8 cellular contexts compared by ENCODE assay signal in genomic region chr17:67377727-67378443, GRCh38. TPM values are rescaled to one million over a fixed set of nuclear protein-coding genes. Genes with fewer than 3 reads are reported as not detected.
DNase-seq lines count a peak whose midpoint lies in the region; ATAC-seq and TF ChIP-seq lines count a peak whose summit lies in the region.

No MANE protein-coding gene starts in this region.

- ATAC-seq in HG03095 (IDR thresholded peaks at IDR 0.05; ENCODE audit: unreplicated experiment) = peak; percentile 18

- peaks cover 51% of the 10 kb centered on the region for H3K4me1 Mint-ChIP-seq in activated naive CD4-positive, alpha-beta T cell treated with anti-CD3 and anti-CD28 coated beads, Interleukin-2, amount 10 ng/mL, durations not matched to agents 7 days and 5 days
- peaks cover 30% of the 10 kb centered on the region for H3K4me1 Mint-ChIP-seq in osteocyte (ENCODE audit: unreplicated experiment)

- DNase-seq in NCI-H1092 treated with DMSO at 0.1 percent for 48 hours (lab: John Stamatoyannopoulos, UW) (peak; percentile 60), NCI-H1092 (lab: John Stamatoyannopoulos, UW) (no peak), RPMI7951 (ENCODE audit: low read depth) (peak; percentile 43), glomerular visceral epithelial cell (ENCODE audit: extremely low spot score) (peak; percentile 43), osteocyte (ENCODE audit: extremely low spot score, unreplicated experiment) (peak; percentile 88), NCI-H187 treated with DMSO at 0.1 percent for 48 hours (lab: John Stamatoyannopoulos, UW) (no peak)
- peak; percentile 68 for DNase-seq in activated naive CD4-positive, alpha-beta T cell treated with anti-CD3 and anti-CD28 coated beads, Interleukin-2, amount 10 ng/mL, durations not matched to agents 7 days and 5 days

- peaks cover 22% of the 10 kb centered on the region for H3K36me3 Mint-ChIP-seq in activated naive CD4-positive, alpha-beta T cell treated with anti-CD3 and anti-CD28 coated beads, Interleukin-2, amount 10 ng/mL, durations not matched to agents 7 days and 5 days
- H3K36me3 Mint-ChIP-seq in osteocyte (ENCODE audit: unreplicated experiment) = no peaks in the 10 kb centered on the region

- CTCF ChIA-PET in activated naive CD4-positive, alpha-beta T cell treated with anti-CD3 and anti-CD28 coated beads, Interleukin-2, amount 10 ng/mL, durations not matched to agents 7 days and 5 days (lab: Charles Lee) = interaction anchor here (0.9 to 7.4 kb wide), 21 partner anchors 11 to 315 kb away, joined by 3 to 104 read pairs (median 4); no protein-coding TSS in a partner anchor

- peak overlapping the region; percentile 87 for H3K4me3 Mint-ChIP-seq in activated naive CD4-positive, alpha-beta T cell treated with anti-CD3 and anti-CD28 coated beads, Interleukin-2, amount 10 ng/mL, durations not matched to agents 7 days and 5 days
- peak overlapping the region; percentile 83 for H3K4me3 Mint-ChIP-seq in osteocyte (ENCODE audit: unreplicated experiment)

- no peaks in the 10 kb centered on the region for H3K27me3 Mint-ChIP-seq in activated naive CD4-positive, alpha-beta T cell treated with anti-CD3 and anti-CD28 coated beads, Interleukin-2, amount 10 ng/mL, durations not matched to agents 7 days and 5 days
- no peaks in the 10 kb centered on the region for H3K27me3 Mint-ChIP-seq in osteocyte (ENCODE audit: unreplicated experiment)

- H3K9me3 Mint-ChIP-seq in activated naive CD4-positive, alpha-beta T cell treated with anti-CD3 and anti-CD28 coated beads, Interleukin-2, amount 10 ng/mL, durations not matched to agents 7 days and 5 days = no peaks in the 10 kb centered on the region
- no peaks in the 10 kb centered on the region for H3K9me3 Mint-ChIP-seq in osteocyte (ENCODE audit: unreplicated experiment)

- peak overlapping the region; percentile 94 for H3K27ac Mint-ChIP-seq in activated naive CD4-positive, alpha-beta T cell treated with anti-CD3 and anti-CD28 coated beads, Interleukin-2, amount 10 ng/mL, durations not matched to agents 7 days and 5 days
- H3K27ac Mint-ChIP-seq in osteocyte (ENCODE audit: unreplicated experiment) = peak overlapping the region; percentile 66

- peak; percentile 32 for TF ChIP-seq CTCF in osteocyte (IDR thresholded peaks at IDR 0.05)

RNA-seq across cellular contexts. Expression of gene PITPNC1, which starts 0.8 kb away (rescaled TPM):
- total RNA-seq in RPMI7951 (2014; rRNA removed; shearing (Covaris generic)) = 16.9 and 23.6 TPM in 2 replicates
- total RNA-seq in osteocyte = 17.9 and 18.0 TPM in 2 replicates

RNA-seq across cellular contexts. Expression of gene PSMD12, which starts 11.5 kb away (rescaled TPM):
- 24.4 and 24.8 TPM in 2 replicates for total RNA-seq in RPMI7951 (2014; rRNA removed; shearing (Covaris generic))
- 36.4 and 39.1 TPM in 2 replicates for total RNA-seq in osteocyte

Comparison
In these comparisons a context has a peak if more than half of its experiments do, and no peak if none do; other contexts are left out.
1. DNase-seq: peak in NCI-H1092 treated with DMSO at 0.1 percent for 48 hours (single experiment), RPMI7951 (single experiment), activated naive CD4-positive, alpha-beta T cell treated with anti-CD3 and anti-CD28 coated beads, Interleukin-2, amount 10 ng/mL, durations not matched to agents 7 days and 5 days (single experiment), glomerular visceral epithelial cell (single experiment) and osteocyte (single experiment); none in NCI-H1092 (single experiment) and NCI-H187 treated with DMSO at 0.1 percent for 48 hours (single experiment).